ENCODE assay signal across 32 cellular contexts in the genomic region with DNA sequence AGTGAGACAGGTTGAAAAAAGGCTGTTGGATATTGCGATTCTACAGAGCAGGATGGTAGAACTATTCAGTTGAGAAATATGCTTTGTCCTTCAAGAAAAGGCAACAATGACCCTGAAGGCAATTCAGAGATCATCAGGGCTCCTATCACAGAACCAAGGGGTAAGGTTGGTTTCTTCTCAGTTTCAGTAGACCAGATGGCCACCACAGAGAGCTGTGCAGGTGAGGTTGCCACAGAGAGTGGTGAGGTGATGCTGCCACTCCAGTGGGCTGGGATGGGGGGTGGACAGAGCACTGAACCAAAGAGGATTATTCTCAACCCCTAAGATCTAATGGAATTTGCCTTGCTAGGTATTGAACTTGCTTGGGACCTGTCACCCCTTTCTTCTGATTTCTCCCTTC.
"Had no signal": no experiment of that assay in that cellular context is flagged by ENCODE, and none has a peak within 500 bp of the region (broad histone marks: within the 10 kb centered on the region; RNA-seq: fewer than 3 reads in every experiment).

No MANE protein-coding gene starts in this region.

- H3K27me3 ChIP-seq: SJCRH30 had no signal

- H3K9me3 ChIP-seq: SJCRH30 had no signal

- ATAC-seq: Panc1, Right ventricle myocardium inferior, SK-N-SH treated with all-trans-retinoic acid at 6 μM for 48 hours had no signal

- H3K4me1 ChIP-seq: SJCRH30 had no signal

- H3K27ac ChIP-seq: PC-9, RWPE1, SJCRH30, SK-N-MC had no signal

- DNase-seq: Karpas-422, KG1, NCI-H1048, NCI-H1092 treated with DMSO at 0.1 percent for 48 hours, NCI-H1105 treated with DMSO at 0.1 percent for 48 hours, NCI-H1417, NCI-H1436, NCI-H146, NCI-H1694, NCI-H187, NCI-H1930, NCI-H2029 treated with DMSO at 0.1 percent for 48 hours, NCI-H2081 treated with DMSO at 0.1 percent for 48 hours, NCI-H2107, NCI-H2171, NCI-H226, NCI-H446 treated with DMSO at 0.1 percent for 48 hours, NCI-H510A, NCI-H524, NCI-H526, NCI-H69, NCI-H748 treated with DMSO at 0.1 percent for 48 hours, NCI-H82, SHP77, SIG-M5, SJCRH30 had no signal

- H3K36me3 ChIP-seq: SJCRH30 had no signal

- H3K4me3 ChIP-seq: PC-9, SJCRH30, SK-N-MC had no signal

- H3K4me2 ChIP-seq: PC-9 had no signal

- H2AFZ ChIP-seq: PC-9 had no signal
